Comparison of ENCODE assay signal across 8 cellular contexts in genomic region chr6:79570802-79571367, GRCh38. TPM values are rescaled to one million over a fixed set of nuclear protein-coding genes. Genes with fewer than 3 reads are reported as not detected.
A peak's percentile ranks its signal among the peaks of the same experiment; 100 is the strongest.
DNase-seq lines count a peak whose midpoint lies in the region; ATAC-seq, FAIRE-seq and TF ChIP-seq lines count a peak whose summit lies in the region.

No MANE protein-coding gene starts in this region.

- WGBS in sigmoid colon, 2 donors = 6 to 26% methylated on average over 4 of the region's 4 CpGs

- H3K9me3 ChIP-seq in sigmoid colon = no peaks in the 10 kb centered on the region

- no peaks in the 10 kb centered on the region for H3K36me3 Mint-ChIP-seq in activated CD8-positive, alpha-beta memory T cell treated with anti-CD3 and anti-CD28 coated beads, Interleukin-2, amount 10 ng/mL, durations not matched to agents 7 days and 5 days

- no peak overlapping the region for H3K27ac Mint-ChIP-seq in activated CD8-positive, alpha-beta memory T cell treated with anti-CD3 and anti-CD28 coated beads, Interleukin-2, amount 10 ng/mL, durations not matched to agents 7 days and 5 days

- peaks cover 9% of the 10 kb centered on the region for H3K27me3 Mint-ChIP-seq in activated CD8-positive, alpha-beta memory T cell treated with anti-CD3 and anti-CD28 coated beads, Interleukin-2, amount 10 ng/mL, durations not matched to agents 7 days and 5 days

- H3K27ac ChIP-seq in sigmoid colon = peak overlapping the region in 1 of 4 donors; percentile 6

- TF ChIP-seq POLR2A in sigmoid colon (IDR thresholded peaks at IDR 0.05) = no peak

- DNase-seq in activated CD8-positive, alpha-beta memory T cell treated with anti-CD3 and anti-CD28 coated beads, Interleukin-2, amount 10 ng/mL, durations not matched to agents 7 days and 5 days = no peak
- DNase-seq in activated CD8-positive, alpha-beta memory T cell treated with anti-CD3 and anti-CD28 coated beads for 24 hours = no peak
- DNase-seq in NCI-H1105 treated with DMSO at 0.1 percent for 48 hours (lab: John Stamatoyannopoulos, UW) = peak; percentile 96
- peak; percentile 16 for DNase-seq in germinal center (ENCODE audit: low spot score)
- no peak for DNase-seq in sigmoid colon
- DNase-seq in middle frontal gyrus (ENCODE audit: extremely low spot score, low spot score) = no peak

- intact Hi-C loops in sigmoid colon (cut with DNase I) = loop anchor here (5.0 kb wide), 1 partner anchor 141 kb away; no protein-coding TSS in a partner anchor

- no peaks in the 10 kb centered on the region for H3K27me3 ChIP-seq in sigmoid colon

- no peaks in the 10 kb centered on the region for H3K4me1 Mint-ChIP-seq in activated CD8-positive, alpha-beta memory T cell treated with anti-CD3 and anti-CD28 coated beads, Interleukin-2, amount 10 ng/mL, durations not matched to agents 7 days and 5 days

- peak; percentile 7 to 60 (median 55) for TF ChIP-seq CTCF in sigmoid colon (IDR thresholded peaks at IDR 0.05)

- H3K4me3 Mint-ChIP-seq in activated CD8-positive, alpha-beta memory T cell treated with anti-CD3 and anti-CD28 coated beads, Interleukin-2, amount 10 ng/mL, durations not matched to agents 7 days and 5 days = no peak overlapping the region

- H3K9me3 Mint-ChIP-seq in activated CD8-positive, alpha-beta memory T cell treated with anti-CD3 and anti-CD28 coated beads, Interleukin-2, amount 10 ng/mL, durations not matched to agents 7 days and 5 days (ENCODE audit: low read depth) = no peaks in the 10 kb centered on the region

- no peaks in the 10 kb centered on the region for H3K36me3 ChIP-seq in sigmoid colon

- peak; percentile 58 for FAIRE-seq in TTC549 (lab: Jason Lieb, UNC)

- no peak for TF ChIP-seq EP300 in sigmoid colon (IDR thresholded peaks at IDR 0.05)

- CTCF ChIA-PET in activated CD8-positive, alpha-beta memory T cell treated with anti-CD3 and anti-CD28 coated beads, Interleukin-2, amount 10 ng/mL, durations not matched to agents 7 days and 5 days (lab: Charles Lee) = interaction anchor here (1.0 to 1.8 kb wide), 7 partner anchors 33 to 299 kb away, joined by 3 to 13 read pairs (median 4); partner anchors contain the start of gene LCA5

- peak overlapping the region in 3 of 4 donors; percentile 30 to 36 (median 35) for H3K4me3 ChIP-seq in sigmoid colon

- peaks cover 0 to 15% (median 8%) of the 10 kb centered on the region in 4 donors for H3K4me1 ChIP-seq in sigmoid colon

- peak; percentile 39 for ATAC-seq in activated CD8-positive, alpha-beta memory T cell treated with anti-CD3 and anti-CD28 coated beads, Interleukin-2, amount 10 ng/mL, durations not matched to agents 7 days and 5 days
- peak; percentile 81 for ATAC-seq in HG02623 (IDR thresholded peaks at IDR 0.05; ENCODE audit: unreplicated experiment)

RNA-seq across cellular contexts. Expression of gene LCA5, which starts 33.7 kb away (rescaled TPM):
- under 1 TPM in 1 of 2 experiments, not detected in 1; 0.16 TPM for total RNA-seq in activated CD8-positive, alpha-beta memory T cell treated with anti-CD3 and anti-CD28 coated beads, Interleukin-2, amount 10 ng/mL, durations not matched to agents 7 days and 5 days
- 10 to 100 TPM in 2 of 4 donors, 1 to 10 TPM in 2; 5.0 to 10.7 (median 8.8) TPM for total RNA-seq in sigmoid colon
- 1 to 10 TPM in 1 of 3 donors, under 1 TPM in 2; 0.23 to 1.2 (median 0.82) TPM for polyA plus RNA-seq in sigmoid colon

Comparison
In these comparisons a context has a peak if more than half of its experiments do, and no peak if none do; other contexts are left out.
1. DNase-seq: peak in NCI-H1105 treated with DMSO at 0.1 percent for 48 hours (single experiment) and germinal center (single experiment); none in activated CD8-positive, alpha-beta memory T cell treated with anti-CD3 and anti-CD28 coated beads, Interleukin-2, amount 10 ng/mL, durations not matched to agents 7 days and 5 days (single experiment), activated CD8-positive, alpha-beta memory T cell treated with anti-CD3 and anti-CD28 coated beads for 24 hours (single experiment), sigmoid colon (single experiment) and middle frontal gyrus (single experiment).
2. RNA of gene LCA5, which starts 33.7 kb away (total RNA-seq): 5.0 to 10.7 TPM in sigmoid colon; 0.16 TPM in activated CD8-positive, alpha-beta memory T cell treated with anti-CD3 and anti-CD28 coated beads, Interleukin-2, amount 10 ng/mL, durations not matched to agents 7 days and 5 days; every median in the first group is over 4 times any median in the second.